21 cellular contexts compared by ENCODE assay signal in genomic region chr11:40274017-40274416, GRCh38.
DNase-seq lines count a peak whose midpoint lies in the region; ATAC-seq and TF ChIP-seq lines count a peak whose summit lies in the region.
"Had no signal": no experiment of that assay in that cellular context is flagged by ENCODE, and none has a peak within 500 bp of the region (broad histone marks: within the 10 kb centered on the region; RNA-seq: fewer than 3 reads in every experiment).

No MANE protein-coding gene starts in this region.

- TF ChIP-seq CTCF in adrenal gland (IDR thresholded peaks at IDR 0.05): no peak
- TF ChIP-seq CTCF in thyroid gland (IDR thresholded peaks at IDR 0.05): no peak

- H3K9me3 ChIP-seq in adrenal gland (replicated peaks in 1 of 3) (no peaks in the 10 kb centered on the region), thyroid gland (no peaks in the 10 kb centered on the region), T-helper 17 cell (ENCODE audit: control insufficient read depth, low read length, poor library complexity, severe bottlenecking) (no peaks in the 10 kb centered on the region)

- H3K4me1 ChIP-seq in adrenal gland (replicated peaks in 1 of 2) (no peaks in the 10 kb centered on the region), thyroid gland (no peaks in the 10 kb centered on the region)

- no peak overlapping the region for H3K27ac Mint-ChIP-seq in T-helper 17 cell
- H3K27ac Mint-ChIP-seq: activated CD4-positive, alpha-beta memory T cell treated with anti-CD3 and anti-CD28 coated beads for 36 hours; activated naive CD8-positive, alpha-beta T cell; endodermal cell; naive thymus-derived CD4-positive, alpha-beta T cell had no signal

- DNase-seq in GM04504 (ENCODE audit: low read depth) (peak; percentile 13), adrenal gland (peak in 4 of 7 donors; percentile 24 to 66 (median 46)), iris pigment epithelial cell (ENCODE audit: low read depth) (peak; percentile 70), thyroid gland (peak; percentile 11 to 29), T-helper 17 cell (no peak), Right ventricle myocardium superior (no peak), globus pallidus (ENCODE audit: low spot score) (no peak), HCEC 1CT (no peak)
- DNase-seq: activated CD4-positive, alpha-beta memory T cell treated with anti-CD3 and anti-CD28 coated beads for 36 hours; activated T-cell treated with anti-CD3 and anti-CD28 coated beads, Interleukin-2, amount 50 U/mL, for 4 hours; endodermal cell; naive thymus-derived CD4-positive, alpha-beta T cell; NCI-H2107; stimulated activated CD4-positive, alpha-beta T cell treated with anti-CD3 and anti-CD28 coated beads, Interleukin-15, amount 100 ng/mL, for 24 hours; stimulated activated naive CD8-positive, alpha-beta T cell treated with anti-CD3 and anti-CD28 coated beads, Interleukin-15, Interleukin-2, amounts not matched to agents 100 U/mL and 50 U/mL, for 24 hours; SW 1271 had no signal

- no peaks in the 10 kb centered on the region for H3K36me3 ChIP-seq in adrenal gland (replicated peaks in 1 of 2)
- H3K36me3 ChIP-seq in thyroid gland: no peaks in the 10 kb centered on the region

- H3K27me3 ChIP-seq in adrenal gland: no peaks in the 10 kb centered on the region
- H3K27me3 ChIP-seq in thyroid gland: no peaks in the 10 kb centered on the region

- no peaks in the 10 kb centered on the region for H3K27me3 Mint-ChIP-seq in T-helper 17 cell
- H3K27me3 Mint-ChIP-seq: activated CD4-positive, alpha-beta memory T cell treated with anti-CD3 and anti-CD28 coated beads for 36 hours; activated naive CD8-positive, alpha-beta T cell; central memory CD8-positive, alpha-beta T cell; naive thymus-derived CD4-positive, alpha-beta T cell had no signal

- no peaks in the 10 kb centered on the region for H3K4me1 Mint-ChIP-seq in T-helper 17 cell
- H3K4me1 Mint-ChIP-seq: central memory CD8-positive, alpha-beta T cell; endodermal cell; naive thymus-derived CD4-positive, alpha-beta T cell had no signal

- no peak overlapping the region for H3K27ac ChIP-seq in adrenal gland
- H3K27ac ChIP-seq in thyroid gland: no peak overlapping the region
- H3K27ac ChIP-seq: VCaP had no signal

- no peak overlapping the region for H3K4me3 Mint-ChIP-seq in T-helper 17 cell
- H3K4me3 Mint-ChIP-seq: activated CD4-positive, alpha-beta memory T cell treated with anti-CD3 and anti-CD28 coated beads for 36 hours; activated naive CD8-positive, alpha-beta T cell; activated T-cell treated with anti-CD3 and anti-CD28 coated beads, Interleukin-2, amount 50 U/mL, for 4 hours; central memory CD8-positive, alpha-beta T cell; endodermal cell; naive thymus-derived CD4-positive, alpha-beta T cell had no signal

- H3K4me3 ChIP-seq in adrenal gland (no peak overlapping the region), thyroid gland (replicated peaks in 1 of 3) (no peak overlapping the region)

- TF ChIP-seq POLR2A in adrenal gland (IDR thresholded peaks at IDR 0.05): no peak
- TF ChIP-seq POLR2A in thyroid gland (IDR thresholded peaks at IDR 0.05): no peak

- intact Hi-C loops in adrenal gland (cut with DNase I) (no loop called here), thyroid gland (cut with DNase I) (no loop called here), Right ventricle myocardium superior (cut with DNase I) (no loop called here)

- WGBS in adrenal gland, 4 donors: 34 to 47% (median 38%) methylated on average over 3 of the region's 3 CpGs
- 36 to 51% methylated on average over 3 of the region's 3 CpGs for WGBS in thyroid gland, 2 donors

- ATAC-seq in T-helper 17 cell (no peak), Right ventricle myocardium superior (ENCODE audit: poor library complexity) (no peak)
- ATAC-seq: activated T-cell treated with anti-CD3 and anti-CD28 coated beads, Interleukin-2, amount 50 U/mL, for 4 hours; HepG2; naive thymus-derived CD4-positive, alpha-beta T cell; Panc1; stimulated activated naive CD8-positive, alpha-beta T cell treated with anti-CD3 and anti-CD28 coated beads, Interleukin-15, Interleukin-2, amounts not matched to agents 100 U/mL and 50 U/mL, for 24 hours had no signal

- H3K36me3 Mint-ChIP-seq in T-helper 17 cell (ENCODE audit: low read depth): no peaks in the 10 kb centered on the region
- H3K36me3 Mint-ChIP-seq: activated CD4-positive, alpha-beta memory T cell treated with anti-CD3 and anti-CD28 coated beads for 36 hours; activated naive CD8-positive, alpha-beta T cell; naive thymus-derived CD4-positive, alpha-beta T cell had no signal

Comparison
In these comparisons a context has a peak if more than half of its experiments do, and no peak if none do; other contexts are left out.
1. DNase-seq: peak in GM04504 (single experiment), adrenal gland (4 of 7), iris pigment epithelial cell (single experiment) and thyroid gland (2 of 2); none in T-helper 17 cell (0 of 3), Right ventricle myocardium superior (single experiment), globus pallidus (single experiment) and HCEC 1CT (single experiment).